Comparison of ENCODE assay signal across 6 cellular contexts in the genomic region with DNA sequence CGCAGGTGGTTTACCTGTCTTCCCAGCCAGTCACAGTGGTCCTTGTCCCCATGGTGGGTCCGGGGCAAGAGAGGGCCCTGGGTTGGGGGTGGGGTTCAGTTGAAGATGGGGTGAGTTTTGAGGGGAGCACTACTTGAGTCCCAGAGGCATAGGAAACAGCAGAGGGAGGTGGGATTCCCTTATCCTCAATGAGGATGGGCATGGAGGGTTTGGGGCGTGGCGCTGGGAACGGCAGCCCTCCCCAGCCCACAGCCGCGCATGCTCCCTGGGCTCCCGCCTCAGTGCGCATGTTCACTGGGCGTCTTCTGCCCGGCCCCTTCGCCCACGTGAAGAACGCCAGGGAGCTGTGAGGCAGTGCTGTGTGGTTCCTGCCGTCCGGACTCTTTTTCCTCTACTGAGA. TPM values are rescaled to one million over a fixed set of nuclear protein-coding genes. Genes with fewer than 3 reads are reported as not detected.
"Had no signal": no experiment of that assay in that cellular context is flagged by ENCODE, and none has a peak within 500 bp of the region (broad histone marks: within the 10 kb centered on the region; RNA-seq: fewer than 3 reads in every experiment).

A gene with protein sequence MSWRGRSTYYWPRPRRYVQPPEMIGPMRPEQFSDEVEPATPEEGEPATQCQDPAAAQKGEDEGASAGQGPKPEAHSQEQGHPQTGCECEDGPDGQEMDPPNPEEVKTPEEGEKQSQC (plus strand): TSS at position 301 of the 400 bp plus-strand sequence. CDS start 1,155 bp downstream, outside the sequence.

RNA-seq across cellular contexts. Expression of the gene that starts here (rescaled TPM):
- total RNA-seq: HepG2, HT-29, HT1080, IMR-90, K562 had no signal
- polyA plus RNA-seq: HepG2, IgD-negative memory B cell, IMR-90 had no signal
